3 cellular contexts compared by ENCODE assay signal in the genomic region with DNA sequence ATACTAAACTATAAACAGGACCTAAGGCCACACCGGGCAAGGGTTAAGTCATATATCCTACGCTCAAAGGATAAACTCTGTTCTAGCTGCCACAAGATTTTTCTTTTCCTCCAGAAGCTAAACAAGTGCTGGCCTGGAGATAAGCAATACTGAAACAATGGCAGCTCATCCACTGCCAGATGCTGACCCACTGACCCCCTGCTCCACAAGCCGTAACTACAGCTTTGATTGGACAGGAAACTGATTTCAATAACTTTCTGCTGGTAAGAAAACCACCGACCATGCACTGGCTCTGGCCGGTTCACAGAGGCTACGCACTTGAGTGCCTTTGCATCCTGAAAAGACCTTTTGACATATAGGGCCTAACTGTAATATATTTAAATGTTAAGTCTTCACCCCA.
TF ChIP-seq lines count a peak whose summit lies in the region.

No MANE protein-coding gene starts in this region.

TF ChIP-seq in SK-N-SH, 30 proteins besides CTCF, POLR2A, EP300 and RAD21:
- TF ChIP-seq EZH2phosphoT487 (IDR thresholded peaks at IDR 0.05; ENCODE audit: borderline replicate concordance, low read depth), result no peak
- TF ChIP-seq, protein P1, sequence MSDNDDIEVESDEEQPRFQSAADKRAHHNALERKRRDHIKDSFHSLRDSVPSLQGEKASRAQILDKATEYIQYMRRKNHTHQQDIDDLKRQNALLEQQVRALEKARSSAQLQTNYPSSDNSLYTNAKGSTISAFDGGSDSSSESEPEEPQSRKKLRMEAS (IDR thresholded peaks at IDR 0.05; ENCODE audit: low read depth), result no peak
- no peak for TF ChIP-seq POLR2AphosphoS5 (IDR thresholded peaks at IDR 0.05; ENCODE audit: low read depth, low read length)
- TF ChIP-seq CHD2 (IDR thresholded peaks at IDR 0.05; ENCODE audit: low read length, partially characterized antibody), result no peak
- no peak for TF ChIP-seq YY1 (IDR thresholded peaks at IDR 0.05; ENCODE audit: low read depth)
- TF ChIP-seq JUND (IDR thresholded peaks at IDR 0.05), result no peak

TF ChIP-seq in SK-N-SH treated with all-trans-retinoic acid at 6 μM for 48 hours, 23 proteins besides CTCF, POLR2A, EP300 and RAD21:
- TF ChIP-seq, protein P2, sequence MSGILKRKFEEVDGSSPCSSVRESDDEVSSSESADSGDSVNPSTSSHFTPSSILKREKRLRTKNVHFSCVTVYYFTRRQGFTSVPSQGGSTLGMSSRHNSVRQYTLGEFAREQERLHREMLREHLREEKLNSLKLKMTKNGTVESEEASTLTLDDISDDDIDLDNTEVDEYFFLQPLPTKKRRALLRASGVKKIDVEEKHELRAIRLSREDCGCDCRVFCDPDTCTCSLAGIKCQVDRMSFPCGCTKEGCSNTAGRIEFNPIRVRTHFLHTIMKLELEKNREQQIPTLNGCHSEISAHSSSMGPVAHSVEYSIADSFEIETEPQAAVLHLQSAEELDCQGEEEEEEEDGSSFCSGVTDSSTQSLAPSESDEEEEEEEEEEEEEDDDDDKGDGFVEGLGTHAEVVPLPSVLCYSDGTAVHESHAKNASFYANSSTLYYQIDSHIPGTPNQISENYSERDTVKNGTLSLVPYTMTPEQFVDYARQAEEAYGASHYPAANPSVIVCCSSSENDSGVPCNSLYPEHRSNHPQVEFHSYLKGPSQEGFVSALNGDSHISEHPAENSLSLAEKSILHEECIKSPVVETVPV (CRISPR knock-in tag; IDR thresholded peaks at IDR 0.05), result no peak
- TF ChIP-seq ZC3H10 (CRISPR knock-in tag; IDR thresholded peaks at IDR 0.05) (no peak), RARB (CRISPR knock-in tag; IDR thresholded peaks at IDR 0.05) (no peak), CREB5 (CRISPR knock-in tag; IDR thresholded peaks at IDR 0.05; ENCODE audit: low read depth) (no peak), ZNF70 (CRISPR knock-in tag; IDR thresholded peaks at IDR 0.05) (no peak)

TF ChIP-seq in K562, 482 proteins besides CTCF, POLR2A, EP300 and RAD21:
- TF ChIP-seq KDM1A (IDR thresholded peaks at IDR 0.05) (peak; percentile 59 to 70; a peak in 3 of 4 replicates), HIVEP1 (CRISPR knock-in tag; IDR thresholded peaks at IDR 0.05) (no peak), MCM5 (IDR thresholded peaks at IDR 0.05; ENCODE audit: low read depth) (no peak), ZFP36 (IDR thresholded peaks at IDR 0.05; ENCODE audit: low read depth, low read length, partially characterized antibody) (no peak), TCF7 (IDR thresholded peaks at IDR 0.05; ENCODE audit: borderline replicate concordance) (no peak), UBTF (IDR thresholded peaks at IDR 0.05; ENCODE audit: borderline replicate concordance in 1 of 2, low read depth in 2 of 2, low read length in 2 of 2) (no peak), NFXL1 (CRISPR knock-in tag; IDR thresholded peaks at IDR 0.05) (no peak), CBFA2T3 (IDR thresholded peaks at IDR 0.05) (peak; percentile 62), MTA1 (IDR thresholded peaks at IDR 0.05; ENCODE audit: borderline replicate concordance) (no peak), CBFA2T2 (conservative IDR thresholded peaks at IDR 0.05) (peak; percentile 21; the same call in 1 of the 2 replicates)
TF ChIP-seq in K562: peak in this region for 3.
